Comparison of ENCODE assay signal across 21 cellular contexts in the genomic region with DNA sequence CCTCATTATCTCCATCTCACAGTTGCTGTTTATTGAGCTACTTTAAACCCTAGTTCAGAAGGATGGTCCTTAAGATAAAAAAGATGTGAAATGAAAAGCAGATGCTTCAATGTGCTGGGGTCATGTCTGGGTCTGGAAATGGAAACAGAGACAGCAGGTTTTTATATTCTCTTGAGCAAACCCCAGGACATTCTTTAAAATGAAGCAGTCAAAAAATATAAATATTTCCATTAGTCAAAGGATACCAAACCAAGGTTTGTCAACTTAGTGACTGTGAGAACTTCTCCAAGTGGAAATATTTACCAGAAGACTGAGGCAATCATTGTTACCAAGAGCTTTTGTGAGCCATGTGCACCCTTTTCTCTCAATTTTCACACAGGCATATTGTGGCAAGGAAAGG.
DNase-seq lines count a peak whose midpoint lies in the region; ATAC-seq and TF ChIP-seq lines count a peak whose summit lies in the region.
"Had no signal": no experiment of that assay in that cellular context is flagged by ENCODE, and none has a peak within 500 bp of the region (broad histone marks: within the 10 kb centered on the region; RNA-seq: fewer than 3 reads in every experiment).

No MANE protein-coding gene starts in this region.

- H3K9me3 ChIP-seq in AG04450 (ENCODE audit: control insufficient read depth, insufficient read depth, low read length), result no peaks in the 10 kb centered on the region
- no peaks in the 10 kb centered on the region for H3K9me3 ChIP-seq in GM23248 (ENCODE audit: low read depth)

- ATAC-seq in HG03571 (IDR thresholded peaks at IDR 0.05; ENCODE audit: unreplicated experiment), result no peak
- ATAC-seq: GM12878, HCT116, Panc1 had no signal

- no peaks in the 10 kb centered on the region for H3K9me2 ChIP-seq in GM23248 (ENCODE audit: insufficient read depth)

- H3K4me3 ChIP-seq in AG04450 (ENCODE audit: low read depth, low read length), result no peak overlapping the region
- no peak overlapping the region for H3K4me3 ChIP-seq in GM23248
- H3K4me3 ChIP-seq in brain microvascular endothelial cell (ENCODE audit: low read depth, low read length), result no peak overlapping the region
- H3K4me3 ChIP-seq: GM12878 had no signal

- in situ Hi-C loops in GM23248 (cut with MboI), result no loop called here
- in situ Hi-C loops in brain microvascular endothelial cell (cut with HindIII; ENCODE audit: low pct_ligation_motif_present, low sequenced_read_pairs), result no loop called here

- no peaks in the 10 kb centered on the region for H3K36me3 ChIP-seq in GM23248 (ENCODE audit: low read depth)
- H3K36me3 ChIP-seq in brain microvascular endothelial cell (replicated peaks), result no peaks in the 10 kb centered on the region

- no peaks in the 10 kb centered on the region for H3K79me2 ChIP-seq in GM23248 (ENCODE audit: insufficient read depth)

- H3K4me2 ChIP-seq in GM23248 (ENCODE audit: unreplicated experiment), result no peak overlapping the region
- H3K4me2 ChIP-seq: KMS-11 had no signal

- peak; percentile 11 for DNase-seq in AG04450 (ENCODE audit: low read depth, low spot score)
- peak; percentile 22 for DNase-seq in GM23248
- peak; percentile 64 for DNase-seq in brain pericyte (ENCODE audit: low read depth, low spot score)
- peak; percentile 42 for DNase-seq in iris pigment epithelial cell (ENCODE audit: low read depth)
- no peak for DNase-seq in activated CD4-positive, alpha-beta T cell treated with anti-CD3 and anti-CD28 coated beads for 1 hour
- no peak for DNase-seq in brain microvascular endothelial cell
- DNase-seq in UCSD-AML1 (lab: John Stamatoyannopoulos, UW; ENCODE audit: unreplicated experiment), result no peak
- DNase-seq: ACHN, GF-D8, NCI-H1092 treated with DMSO at 0.1 percent for 48 hours, NCI-H146, NCI-H2029, NCI-H2227 treated with DMSO at 0.1 percent for 48 hours, NCI-H524, NCI-H774 had no signal

- CTCF ChIA-PET in AG04450 (lab: Charles Lee), result no interaction called here

- H4K20me1 ChIP-seq in GM23248 (ENCODE audit: insufficient read depth), result no peaks in the 10 kb centered on the region

- TF ChIP-seq CTCF in AG04450 (IDR thresholded peaks at IDR 0.05; ENCODE audit: low read depth, low read length) (no peak), brain microvascular endothelial cell (IDR thresholded peaks at IDR 0.05; ENCODE audit: low read depth, low read length, missing control alignments) (no peak)

- POLR2A ChIA-PET in AG04450 (lab: Yijun Ruan, JAX), result no interaction called here

- H2AFZ ChIP-seq in GM23248, result peak overlapping the region; percentile 10; the same call in 1 of the 2 replicates

- no peak overlapping the region for H3K27ac ChIP-seq in AG04450 (ENCODE audit: low read depth, low read length)
- H3K27ac ChIP-seq in GM23248, result 0 out of 2 replicates have a peak overlapping the region, but pooled peaks have one; percentile 2
- H3K27ac ChIP-seq in brain microvascular endothelial cell, result no peak overlapping the region
- H3K27ac ChIP-seq: 22Rv1, KMS-11 had no signal

- no peak overlapping the region for H3K9ac ChIP-seq in GM23248
- H3K9ac ChIP-seq: KMS-11 had no signal

- H3K4me1 ChIP-seq in GM23248 (ENCODE audit: insufficient read depth), result peaks cover 58% of the 10 kb centered on the region

- peaks cover 27% of the 10 kb centered on the region for H3F3A ChIP-seq in GM23248 (ENCODE audit: insufficient read depth)

- H3K27me3 ChIP-seq in AG04450 (ENCODE audit: control insufficient read depth, insufficient read depth, low read length) (no peaks in the 10 kb centered on the region), GM23248 (replicated peaks; ENCODE audit: insufficient read depth) (no peaks in the 10 kb centered on the region), brain microvascular endothelial cell (replicated peaks) (no peaks in the 10 kb centered on the region)

Comparison
In these comparisons a context has a peak if more than half of its experiments do, and no peak if none do; other contexts are left out.
1. DNase-seq: peak in AG04450 (single experiment), GM23248 (single experiment), brain pericyte (single experiment) and iris pigment epithelial cell (single experiment); none in activated CD4-positive, alpha-beta T cell treated with anti-CD3 and anti-CD28 coated beads for 1 hour (single experiment), brain microvascular endothelial cell (single experiment) and UCSD-AML1 (single experiment).